ENCODE assay signal across 8 cellular contexts in the genomic region with DNA sequence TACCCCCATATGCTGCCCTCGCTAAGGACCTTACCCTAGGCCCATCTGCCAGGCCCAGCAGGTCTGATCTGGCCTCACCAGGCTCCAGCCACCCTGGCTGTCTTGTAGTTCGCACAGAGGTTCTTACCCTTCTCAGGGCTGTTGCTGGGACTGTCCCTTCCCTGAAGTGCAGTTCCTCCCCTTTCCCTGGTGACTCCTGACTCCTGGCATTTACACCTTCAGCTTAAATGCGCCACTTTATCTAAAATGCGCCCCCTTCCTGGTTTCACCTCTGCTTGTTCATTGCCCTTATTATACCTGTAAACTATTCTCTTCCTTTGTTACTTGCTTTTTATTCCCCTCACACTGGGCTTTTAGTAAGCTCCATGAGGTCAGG. TPM values are rescaled to one million over a fixed set of nuclear protein-coding genes. Genes with fewer than 3 reads are reported as not detected.
A peak's percentile ranks its signal among the peaks of the same experiment; 100 is the strongest.
DNase-seq lines count a peak whose midpoint lies in the region; ATAC-seq and TF ChIP-seq lines count a peak whose summit lies in the region.

No MANE protein-coding gene starts in this region.

- H3K4me1 ChIP-seq in lower lobe of right lung (peaks cover 20% of the 10 kb centered on the region), upper lobe of left lung (peaks cover 12 to 24% (median 19%) of the 10 kb centered on the region in 4 donors)

- in situ Hi-C loops in astrocyte of the cerebellum (cut with HindIII; ENCODE audit: low sequenced_read_pairs) = no loop called here

- intact Hi-C loops in lower lobe of right lung (cut with DNase I) (no loop called here), lower leg skin (cut with DNase I; ENCODE audit: low total_unique reads) (no loop called here)

- TF ChIP-seq EP300 in upper lobe of left lung (IDR thresholded peaks at IDR 0.05) = no peak

- H3K9me3 ChIP-seq in lower lobe of right lung = no peaks in the 10 kb centered on the region
- H3K9me3 ChIP-seq in upper lobe of left lung = no peaks in the 10 kb centered on the region

- H3K4me3 ChIP-seq in astrocyte of the cerebellum (ENCODE audit: low read depth, low read length) (peak overlapping the region; percentile 47), lower lobe of right lung (peak overlapping the region; percentile 79), upper lobe of left lung (peak overlapping the region in 3 of 4 donors; percentile 67 to 76 (median 73)), lower leg skin (ENCODE audit: low read depth, poor library complexity, severe bottlenecking) (no peak overlapping the region)

- WGBS in upper lobe of left lung, 2 donors = 54 to 73% methylated on average over 4 of the region's 4 CpGs
- WGBS in lower leg skin, 2 donors = 63 to 66% methylated on average over 4 of the region's 4 CpGs

- peaks cover 33% of the 10 kb centered on the region for H3K36me3 ChIP-seq in lower lobe of right lung
- H3K36me3 ChIP-seq in upper lobe of left lung = peaks cover 23 to 49% (median 31%) of the 10 kb centered on the region in 4 donors

- TF ChIP-seq POLR2A in upper lobe of left lung (IDR thresholded peaks at IDR 0.05) (no peak), lower leg skin (IDR thresholded peaks at IDR 0.05) (no peak)

- ATAC-seq in HG03175 (IDR thresholded peaks at IDR 0.05; ENCODE audit: unreplicated experiment) (peak; percentile 6), lower lobe of right lung (peak; percentile 46 to 49), upper lobe of left lung (ENCODE audit: low FRiP score in 2 of 2) (peak; percentile 1 to 25), GM19455 (IDR thresholded peaks at IDR 0.05; ENCODE audit: unreplicated experiment) (no peak), GM21717 (IDR thresholded peaks at IDR 0.05; ENCODE audit: unreplicated experiment) (no peak)

- H3K27me3 ChIP-seq in lower lobe of right lung (ENCODE audit: low read depth) (no peaks in the 10 kb centered on the region), upper lobe of left lung (no peaks in the 10 kb centered on the region)

- TF ChIP-seq CTCF in astrocyte of the cerebellum (IDR thresholded peaks at IDR 0.05; ENCODE audit: low read depth, low read length, missing control alignments) (no peak), lower lobe of right lung (IDR thresholded peaks at IDR 0.05) (no peak), upper lobe of left lung (IDR thresholded peaks at IDR 0.05) (no peak), lower leg skin (IDR thresholded peaks at IDR 0.05) (no peak)

- peak overlapping the region; percentile 97 for H3K27ac ChIP-seq in lower lobe of right lung
- H3K27ac ChIP-seq in upper lobe of left lung = peak overlapping the region; percentile 92 to 95 (median 94)

- DNase-seq in D341Med (ENCODE audit: low spot score) (peak; percentile 44), astrocyte of the cerebellum (ENCODE audit: low read depth) (no peak), lower lobe of right lung (no peak), upper lobe of left lung (peak in 1 of 2 donors; percentile 58), lower leg skin (ENCODE audit: low spot score in 2 of 2) (no peak)

RNA-seq across cellular contexts. Expression of gene TTLL3, which starts 0.8 kb away (rescaled TPM):
- 50.0 TPM for total RNA-seq in lower lobe of right lung
- total RNA-seq in upper lobe of left lung = 100 to 1,000 TPM in 2 of 6 donors, 10 to 100 TPM in 4; 33.0 to 544 (median 64.4) TPM
- total RNA-seq in lower leg skin = 10 to 100 TPM; 34.9 to 93.9 (median 54.3) TPM

RNA-seq across cellular contexts. Expression of gene ARPC4, which starts 16.3 kb away (rescaled TPM):
- total RNA-seq in lower lobe of right lung (170 TPM), upper lobe of left lung (100 to 1,000 TPM in 5 of 6 donors, 10 to 100 TPM in 1; 88.3 to 186 (median 158) TPM), lower leg skin (100 to 1,000 TPM in 3 of 4 donors, 10 to 100 TPM in 1; 89.6 to 151 (median 107) TPM)

RNA-seq across cellular contexts. Expression of gene TADA3, which starts 17.0 kb away (rescaled TPM):
- total RNA-seq in lower lobe of right lung (53.8 TPM), upper lobe of left lung (10 to 100 TPM; 48.2 to 68.0 (median 60.7) TPM), lower leg skin (10 to 100 TPM; 42.1 to 53.2 (median 47.0) TPM)

RNA-seq across cellular contexts. Expression of gene RPUSD3, which starts 34.6 kb away (rescaled TPM):
- 36.5 TPM for total RNA-seq in lower lobe of right lung
- total RNA-seq in upper lobe of left lung = 10 to 100 TPM; 23.8 to 58.7 (median 34.9) TPM
- total RNA-seq in lower leg skin = 10 to 100 TPM; 44.4 to 57.1 (median 50.7) TPM

RNA-seq across cellular contexts. Expression of gene CAMK1, which starts 39.5 kb away (rescaled TPM):
- total RNA-seq in lower lobe of right lung (30.8 TPM), upper lobe of left lung (10 to 100 TPM; 19.5 to 44.0 (median 27.6) TPM), lower leg skin (10 to 100 TPM in 1 of 4 donors, 1 to 10 TPM in 3; 3.1 to 10.1 (median 9.4) TPM)

Comparison
In these comparisons a context has a peak if more than half of its experiments do, and no peak if none do; other contexts are left out.
1. ATAC-seq: peak in HG03175 (single experiment), lower lobe of right lung (2 of 2) and upper lobe of left lung (2 of 2); none in GM19455 (single experiment) and GM21717 (single experiment).